ENCODE assay signal across 8 cellular contexts in the genomic region with DNA sequence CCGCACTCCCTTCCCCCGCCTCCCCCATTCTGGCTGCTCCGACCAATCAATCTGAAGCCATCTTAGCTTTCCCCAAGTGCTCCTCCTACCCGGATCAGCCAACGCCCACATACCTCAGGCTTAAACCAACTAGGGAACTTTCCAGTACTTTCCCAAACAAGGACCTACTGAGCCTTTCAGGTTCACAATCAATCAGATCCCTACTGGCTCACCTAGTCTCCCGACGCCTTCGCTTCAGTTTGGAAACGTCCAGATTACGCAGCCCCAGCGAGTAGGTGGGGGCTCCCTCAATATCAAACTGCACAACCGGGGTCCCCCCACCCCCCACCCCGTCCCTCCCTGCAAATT. TPM values are rescaled to one million over a fixed set of nuclear protein-coding genes. Genes with fewer than 3 reads are reported as not detected.
A peak's percentile ranks its signal among the peaks of the same experiment; 100 is the strongest.
DNase-seq lines count a peak whose midpoint lies in the region; ATAC-seq and TF ChIP-seq lines count a peak whose summit lies in the region.

No MANE protein-coding gene starts in this region.

- H3K4me1 Mint-ChIP-seq in activated CD4-positive, alpha-beta T cell treated with anti-CD3 and anti-CD28 coated beads for 36 hours, result peaks cover 50% of the 10 kb centered on the region

- H3K27ac Mint-ChIP-seq in activated CD4-positive, alpha-beta T cell treated with anti-CD3 and anti-CD28 coated beads for 36 hours, result peak overlapping the region; percentile 79

- no peaks in the 10 kb centered on the region for H3K9me3 Mint-ChIP-seq in activated CD4-positive, alpha-beta T cell treated with anti-CD3 and anti-CD28 coated beads for 36 hours (ENCODE audit: low read depth)

- POLR2A ChIA-PET in activated CD4-positive, alpha-beta T cell treated with anti-CD3 and anti-CD28 coated beads for 36 hours (lab: Charles Lee), result interaction anchor here (0.6 to 1.1 kb wide), 4 partner anchors 22 to 149 kb away, joined by 3 read pairs; no protein-coding TSS in a partner anchor

- H3K27me3 ChIP-seq in colonic mucosa (no peaks in the 10 kb centered on the region), skeletal muscle tissue (ENCODE audit: control insufficient read depth in 3 of 3, insufficient read depth in 3 of 3, low read length in 3 of 3) (no peaks in the 10 kb centered on the region)

- no peaks in the 10 kb centered on the region for H3K27me3 Mint-ChIP-seq in activated CD4-positive, alpha-beta T cell treated with anti-CD3 and anti-CD28 coated beads for 36 hours

- ATAC-seq in activated CD4-positive, alpha-beta T cell treated with anti-CD3 and anti-CD28 coated beads for 36 hours, result peak; percentile 40
- no peak for ATAC-seq in GM19455 (IDR thresholded peaks at IDR 0.05; ENCODE audit: unreplicated experiment)

- H3K9me3 ChIP-seq in colonic mucosa (no peaks in the 10 kb centered on the region), skeletal muscle tissue (ENCODE audit: control insufficient read depth in 3 of 3, low read length in 3 of 3) (no peaks in the 10 kb centered on the region)

- no peak for TF ChIP-seq CTCF in colonic mucosa (IDR thresholded peaks at IDR 0.05)

- peak; percentile 95 for DNase-seq in AG08395 (ENCODE audit: low spot score)
- peak; percentile 20 for DNase-seq in GOT3 (lab: John Stamatoyannopoulos, UW)
- DNase-seq in NCI-H226, result peak; percentile 96
- DNase-seq in activated CD4-positive, alpha-beta T cell treated with anti-CD3 and anti-CD28 coated beads for 36 hours, result peak; percentile 83
- DNase-seq in colonic mucosa, result peak; percentile 98
- DNase-seq in islet precursor cell, result peak; percentile 98

- CTCF ChIA-PET in activated CD4-positive, alpha-beta T cell treated with anti-CD3 and anti-CD28 coated beads for 36 hours (lab: Charles Lee), result interaction anchor here (0.5 to 2.6 kb wide), 6 partner anchors 8 to 337 kb away, joined by 3 to 12 read pairs (median 3); a partner anchor contains a TSS

- H3K9ac ChIP-seq in colonic mucosa (ENCODE audit: low read depth in 2 of 2, low read length in 2 of 2), result peak overlapping the region; percentile 31 to 83
- peak overlapping the region; percentile 74 to 94 (median 90) for H3K9ac ChIP-seq in skeletal muscle tissue (ENCODE audit: low read depth in 1 of 3, low read length in 3 of 3)

- H3K4me3 ChIP-seq in colonic mucosa (peak overlapping the region; percentile 47), skeletal muscle tissue (ENCODE audit: low read length in 3 of 3) (peak overlapping the region; percentile 74 to 91 (median 85))

- peak overlapping the region; percentile 72 for H3K4me3 Mint-ChIP-seq in activated CD4-positive, alpha-beta T cell treated with anti-CD3 and anti-CD28 coated beads for 36 hours

- H3K36me3 ChIP-seq in colonic mucosa (no peaks in the 10 kb centered on the region), skeletal muscle tissue (ENCODE audit: control insufficient read depth in 3 of 3, insufficient read depth in 3 of 3, low read length in 3 of 3) (peaks cover 0 to 6% (median 0%) of the 10 kb centered on the region in 3 donors)

- H3K4me1 ChIP-seq in colonic mucosa, result peaks cover 6% of the 10 kb centered on the region
- peaks cover 16 to 23% (median 16%) of the 10 kb centered on the region in 3 donors for H3K4me1 ChIP-seq in skeletal muscle tissue (ENCODE audit: control insufficient read depth in 3 of 3, insufficient read depth in 3 of 3, low read length in 3 of 3)

- peak overlapping the region; percentile 100 for H3K27ac ChIP-seq in colonic mucosa
- peak overlapping the region; percentile 98 for H3K27ac ChIP-seq in skeletal muscle tissue (ENCODE audit: low read depth, low read length)

- peaks cover 10% of the 10 kb centered on the region for H3K36me3 Mint-ChIP-seq in activated CD4-positive, alpha-beta T cell treated with anti-CD3 and anti-CD28 coated beads for 36 hours (ENCODE audit: low read depth)

- intact Hi-C loops in activated CD4-positive, alpha-beta T cell treated with anti-CD3 and anti-CD28 coated beads for 36 hours (cut with DNase I, micrococcal nuclease), result loop anchor here in 1 of 2 experiments (5.0 kb wide), 2 partner anchors 242 to 272 kb away; a partner anchor contains a TSS
- intact Hi-C loops in colonic mucosa (cut with DNase I), result no loop called here

RNA-seq across cellular contexts. Expression of a gene that starts 0.4 kb away (rescaled TPM):
- total RNA-seq in activated CD4-positive, alpha-beta T cell treated with anti-CD3 and anti-CD28 coated beads for 36 hours, result 1 to 10 TPM; 1.9 to 2.2 TPM
- total RNA-seq in colonic mucosa (1 to 10 TPM in 1 of 2 donors, under 1 TPM in 1; 0.98 to 1.4 TPM), skeletal muscle tissue (5.2 TPM)

RNA-seq across cellular contexts. Expression of a gene that starts 0.7 kb away (rescaled TPM):
- 10 to 100 TPM; 56.1 to 64.7 TPM for total RNA-seq in activated CD4-positive, alpha-beta T cell treated with anti-CD3 and anti-CD28 coated beads for 36 hours
- total RNA-seq in colonic mucosa (100 to 1,000 TPM; 248 to 397 TPM), skeletal muscle tissue (133 TPM)

RNA-seq across cellular contexts. Expression of a gene that starts 7.9 kb away (rescaled TPM):
- total RNA-seq in activated CD4-positive, alpha-beta T cell treated with anti-CD3 and anti-CD28 coated beads for 36 hours, result 100 to 1,000 TPM; 112 to 124 TPM
- total RNA-seq in colonic mucosa (10 to 100 TPM; 37.6 to 61.3 TPM), skeletal muscle tissue (45.9 TPM)

RNA-seq across cellular contexts. Expression of a gene that starts 12.9 kb away (rescaled TPM):
- 10 to 100 TPM; 54.6 to 61.1 TPM for total RNA-seq in activated CD4-positive, alpha-beta T cell treated with anti-CD3 and anti-CD28 coated beads for 36 hours
- total RNA-seq in colonic mucosa (100 to 1,000 TPM; 278 to 543 TPM), skeletal muscle tissue (117 TPM)

RNA-seq across cellular contexts. Expression of a gene that starts 19.1 kb away (rescaled TPM):
- total RNA-seq in activated CD4-positive, alpha-beta T cell treated with anti-CD3 and anti-CD28 coated beads for 36 hours, result 100 to 1,000 TPM; 147 to 169 TPM
- 100 to 1,000 TPM in 1 of 2 donors, 10 to 100 TPM in 1; 40.8 to 136 TPM for total RNA-seq in colonic mucosa
- total RNA-seq in skeletal muscle tissue, result 42.3 TPM

Comparison
In these comparisons a context has a peak if more than half of its experiments do, and no peak if none do; other contexts are left out.
1. DNase-seq: peak in every context shown above with its lines; median percentile 98 in colonic mucosa; 98 in islet precursor cell; 96 in NCI-H226; 95 in AG08395; 83 in activated CD4-positive, alpha-beta T cell treated with anti-CD3 and anti-CD28 coated beads for 36 hours; 20 in GOT3.